ENCODE assay signal across 1 cellular context in the genomic region with DNA sequence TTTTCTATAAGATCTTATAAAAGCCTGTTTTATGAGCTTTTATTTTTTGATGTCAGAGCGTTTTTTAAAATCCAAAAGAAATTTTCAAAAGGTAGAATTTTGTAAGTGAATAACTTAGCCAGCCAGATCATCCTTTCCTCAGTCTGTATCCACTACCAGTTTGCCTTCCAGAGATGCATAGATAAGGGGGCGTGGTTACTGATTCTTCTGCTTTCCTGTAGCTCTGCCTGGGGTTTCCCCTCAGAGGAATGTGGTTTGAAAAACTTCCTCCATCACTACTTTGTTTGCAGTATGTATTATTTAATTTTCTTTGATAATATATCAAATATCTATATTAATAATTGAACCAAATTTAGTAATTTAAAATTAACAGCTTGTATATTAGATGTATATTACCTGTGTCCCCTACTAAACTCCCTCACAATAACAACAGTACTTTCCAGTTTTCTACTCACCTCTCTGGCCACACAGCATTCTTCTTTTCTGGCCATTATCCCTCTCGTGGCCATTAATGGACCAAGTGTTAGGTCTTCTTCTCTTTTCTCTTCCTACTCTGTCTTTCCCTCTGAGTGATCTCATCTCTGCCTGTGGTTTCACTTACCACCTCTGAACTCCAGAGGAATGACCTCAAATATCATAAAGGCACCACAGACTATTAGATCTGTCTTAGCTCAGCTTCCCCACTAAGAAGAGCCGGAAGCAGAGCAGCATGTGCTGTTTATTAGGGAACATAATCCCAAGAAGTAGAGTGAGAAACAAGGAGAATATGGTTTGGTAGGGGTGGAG.
TF ChIP-seq lines count a peak whose summit lies in the region.

No MANE protein-coding gene starts in this region.

TF ChIP-seq in GM23338, 12 proteins besides CTCF, POLR2A, EP300 and RAD21 (continued from another document):
- TF ChIP-seq, protein P1, sequence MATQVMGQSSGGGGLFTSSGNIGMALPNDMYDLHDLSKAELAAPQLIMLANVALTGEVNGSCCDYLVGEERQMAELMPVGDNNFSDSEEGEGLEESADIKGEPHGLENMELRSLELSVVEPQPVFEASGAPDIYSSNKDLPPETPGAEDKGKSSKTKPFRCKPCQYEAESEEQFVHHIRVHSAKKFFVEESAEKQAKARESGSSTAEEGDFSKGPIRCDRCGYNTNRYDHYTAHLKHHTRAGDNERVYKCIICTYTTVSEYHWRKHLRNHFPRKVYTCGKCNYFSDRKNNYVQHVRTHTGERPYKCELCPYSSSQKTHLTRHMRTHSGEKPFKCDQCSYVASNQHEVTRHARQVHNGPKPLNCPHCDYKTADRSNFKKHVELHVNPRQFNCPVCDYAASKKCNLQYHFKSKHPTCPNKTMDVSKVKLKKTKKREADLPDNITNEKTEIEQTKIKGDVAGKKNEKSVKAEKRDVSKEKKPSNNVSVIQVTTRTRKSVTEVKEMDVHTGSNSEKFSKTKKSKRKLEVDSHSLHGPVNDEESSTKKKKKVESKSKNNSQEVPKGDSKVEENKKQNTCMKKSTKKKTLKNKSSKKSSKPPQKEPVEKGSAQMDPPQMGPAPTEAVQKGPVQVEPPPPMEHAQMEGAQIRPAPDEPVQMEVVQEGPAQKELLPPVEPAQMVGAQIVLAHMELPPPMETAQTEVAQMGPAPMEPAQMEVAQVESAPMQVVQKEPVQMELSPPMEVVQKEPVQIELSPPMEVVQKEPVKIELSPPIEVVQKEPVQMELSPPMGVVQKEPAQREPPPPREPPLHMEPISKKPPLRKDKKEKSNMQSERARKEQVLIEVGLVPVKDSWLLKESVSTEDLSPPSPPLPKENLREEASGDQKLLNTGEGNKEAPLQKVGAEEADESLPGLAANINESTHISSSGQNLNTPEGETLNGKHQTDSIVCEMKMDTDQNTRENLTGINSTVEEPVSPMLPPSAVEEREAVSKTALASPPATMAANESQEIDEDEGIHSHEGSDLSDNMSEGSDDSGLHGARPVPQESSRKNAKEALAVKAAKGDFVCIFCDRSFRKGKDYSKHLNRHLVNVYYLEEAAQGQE (IDR thresholded peaks at IDR 0.05; ENCODE audit: unreplicated experiment), result no peak
- no peak for TF ChIP-seq NANOG (IDR thresholded peaks at IDR 0.05; ENCODE audit: borderline replicate concordance)
- TF ChIP-seq, protein P2, sequence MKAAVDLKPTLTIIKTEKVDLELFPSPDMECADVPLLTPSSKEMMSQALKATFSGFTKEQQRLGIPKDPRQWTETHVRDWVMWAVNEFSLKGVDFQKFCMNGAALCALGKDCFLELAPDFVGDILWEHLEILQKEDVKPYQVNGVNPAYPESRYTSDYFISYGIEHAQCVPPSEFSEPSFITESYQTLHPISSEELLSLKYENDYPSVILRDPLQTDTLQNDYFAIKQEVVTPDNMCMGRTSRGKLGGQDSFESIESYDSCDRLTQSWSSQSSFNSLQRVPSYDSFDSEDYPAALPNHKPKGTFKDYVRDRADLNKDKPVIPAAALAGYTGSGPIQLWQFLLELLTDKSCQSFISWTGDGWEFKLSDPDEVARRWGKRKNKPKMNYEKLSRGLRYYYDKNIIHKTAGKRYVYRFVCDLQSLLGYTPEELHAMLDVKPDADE (IDR thresholded peaks at IDR 0.05), result no peak
- TF ChIP-seq ZNF331 (CRISPR knock-in tag; IDR thresholded peaks at IDR 0.05; ENCODE audit: low read depth), result no peak
TF ChIP-seq in GM23338: peak in this region for 0.
